23 cellular contexts compared by ENCODE assay signal in the genomic region with DNA sequence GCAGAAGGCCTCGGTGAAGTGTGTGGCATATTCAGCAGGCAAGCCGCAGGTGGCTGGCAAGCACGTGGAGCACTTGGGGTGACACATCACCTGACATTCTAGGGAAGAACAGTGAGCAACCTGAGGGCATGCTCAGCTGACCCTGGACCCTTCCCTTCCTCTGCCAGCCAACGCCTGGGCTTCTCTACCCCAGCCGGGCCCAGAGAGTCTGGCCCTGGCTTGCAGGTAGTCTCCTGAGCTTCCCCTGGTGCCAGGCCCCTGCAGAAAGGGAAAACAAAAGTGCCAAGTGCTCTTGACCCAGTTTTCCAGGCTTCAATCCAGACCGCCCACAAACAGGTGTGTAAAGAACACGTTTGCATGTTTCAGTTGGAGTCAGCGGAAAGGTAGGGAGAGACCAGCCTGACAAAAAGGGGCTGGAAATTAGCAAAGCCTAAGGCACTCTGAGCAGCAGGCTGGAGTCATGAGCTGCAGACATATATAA. TPM values are rescaled to one million over a fixed set of nuclear protein-coding genes. Genes with fewer than 3 reads are reported as not detected.
DNase-seq lines count a peak whose midpoint lies in the region; ATAC-seq, FAIRE-seq and TF ChIP-seq lines count a peak whose summit lies in the region.
"Had no signal": no experiment of that assay in that cellular context is flagged by ENCODE, and none has a peak within 500 bp of the region (broad histone marks: within the 10 kb centered on the region; RNA-seq: fewer than 3 reads in every experiment).

No MANE protein-coding gene starts in this region.

- intact Hi-C loops in kidney (cut with DNase I): no loop called here

- FAIRE-seq in kidney (lab: Jason Lieb, UNC): no peak
- FAIRE-seq: GM12878 had no signal

- no peak overlapping the region for H3K4me3 ChIP-seq in kidney (ENCODE audit: low read length in 2 of 2)
- no peak overlapping the region for H3K4me3 ChIP-seq in upper lobe of left lung
- H3K4me3 ChIP-seq: ascending aorta, GM12878, PC-9 had no signal

- H3K9ac ChIP-seq in kidney (ENCODE audit: low read length in 2 of 2): peak overlapping the region in 1 of 2 donors; percentile 15
- H3K9ac ChIP-seq: KMS-11, parathyroid adenoma had no signal

- POLR2A ChIA-PET in RWPE1 (lab: Yijun Ruan, JAX; ENCODE audit: low non-redundant PET): no interaction called here

- H3K27ac ChIP-seq in kidney (ENCODE audit: low read depth in 2 of 2, low read length in 2 of 2): peak overlapping the region; percentile 58 to 97
- peak overlapping the region; percentile 61 to 85 (median 73) for H3K27ac ChIP-seq in upper lobe of left lung
- no peak overlapping the region for H3K27ac ChIP-seq in RWPE1
- H3K27ac ChIP-seq: ascending aorta, KMS-11, parathyroid adenoma, PC-9 had no signal

- peaks cover 0 to 4% of the 10 kb centered on the region in 2 donors for H3K9me3 ChIP-seq in kidney (ENCODE audit: control insufficient read depth in 1 of 2, low read length in 2 of 2)
- H3K9me3 ChIP-seq in upper lobe of left lung: no peaks in the 10 kb centered on the region
- H3K9me3 ChIP-seq: ascending aorta had no signal

- no peak for TF ChIP-seq CTCF in kidney (IDR thresholded peaks at IDR 0.05; ENCODE audit: borderline replicate concordance, extremely low read depth, insufficient read depth)
- no peak for TF ChIP-seq CTCF in upper lobe of left lung (IDR thresholded peaks at IDR 0.05)
- TF ChIP-seq CTCF in RWPE1 (conservative IDR thresholded peaks at IDR 0.05; ENCODE audit: low read depth): no peak

- DNase-seq in NCI-H1092 treated with DMSO at 0.1 percent for 48 hours (lab: John Stamatoyannopoulos, UW) (peak; percentile 26), NCI-H2196 treated with DMSO at 0.1 percent for 48 hours (lab: John Stamatoyannopoulos, UW; ENCODE audit: unreplicated experiment) (peak; percentile 84), kidney (no peak), upper lobe of left lung (peak; percentile 40 to 80), NCI-H1436 treated with DMSO at 0.1 percent for 48 hours (lab: John Stamatoyannopoulos, UW) (no peak), RWPE1 (ENCODE audit: low spot score) (no peak)
- no peak for DNase-seq in activated T-cell treated with anti-CD3 and anti-CD28 coated beads, Interleukin-2, amount 50 U/mL, for 48 hours
- DNase-seq: activated CD4-positive, alpha-beta T cell treated with anti-CD3 and anti-CD28 coated beads for 1 hour; activated CD8-positive, alpha-beta memory T cell treated with anti-CD3 and anti-CD28 coated beads for 24 hours; activated naive CD4-positive, alpha-beta T cell treated with anti-CD3 and anti-CD28 coated beads, Interleukin-2, amount 50 U/mL, for 16 hours; activated T-cell treated with anti-CD3 and anti-CD28 coated beads, Interleukin-2, amount 50 U/mL, for 24 hours; CD4-positive, CD25-positive, alpha-beta regulatory T cell; central memory CD4-positive, alpha-beta T cell; HFFc6; left colon; NCI-H2081 treated with DMSO at 0.1 percent for 48 hours; nephron progenitor cell; PC-9; T-cell had no signal

- H3K27me3 ChIP-seq in upper lobe of left lung: no peaks in the 10 kb centered on the region
- H3K27me3 ChIP-seq: ascending aorta had no signal

- H3K4me1 ChIP-seq in kidney (ENCODE audit: control insufficient read depth in 1 of 2, insufficient read depth in 1 of 2, low read depth in 1 of 2, low read length in 2 of 2) (peaks cover 34 to 68% of the 10 kb centered on the region in 2 donors), upper lobe of left lung (peaks cover 14 to 44% (median 27%) of the 10 kb centered on the region in 4 donors)
- H3K4me1 ChIP-seq: ascending aorta had no signal

- peaks cover 0 to 12% of the 10 kb centered on the region in 2 donors for H3K36me3 ChIP-seq in kidney (ENCODE audit: control insufficient read depth in 1 of 2, insufficient read depth in 2 of 2, low read length in 2 of 2)
- peaks cover 0 to 4% (median 0%) of the 10 kb centered on the region in 4 donors for H3K36me3 ChIP-seq in upper lobe of left lung
- H3K36me3 ChIP-seq: ascending aorta had no signal

- TF ChIP-seq POLR2A in upper lobe of left lung (IDR thresholded peaks at IDR 0.05): peak in 1 of 4 donors; percentile 67

- CTCF ChIA-PET in RWPE1 (lab: Yijun Ruan, JAX): no interaction called here

- peak in 1 of 2 donors; percentile 74 for ATAC-seq in upper lobe of left lung (ENCODE audit: low FRiP score in 2 of 2)
- ATAC-seq: GM12878, left colon, T-cell had no signal

- 73 to 76% methylated on average over 6 to 8 of the region's 8 CpGs for WGBS in upper lobe of left lung, 2 donors

- peak in 1 of 4 donors; percentile 83 for TF ChIP-seq EP300 in upper lobe of left lung (IDR thresholded peaks at IDR 0.05)

RNA-seq across cellular contexts. Expression of gene PRKAB1, which starts 45.7 kb away (rescaled TPM):
- total RNA-seq in kidney: 165 TPM
- 79.9 TPM for polyA plus RNA-seq in kidney (ENCODE audit: insufficient read depth, low read depth, low replicate concordance)
- 10 to 100 TPM; 44.2 to 90.3 (median 62.9) TPM for total RNA-seq in upper lobe of left lung

Comparison
In these comparisons a context has a peak if more than half of its experiments do, and no peak if none do; other contexts are left out.
1. DNase-seq: peak in NCI-H1092 treated with DMSO at 0.1 percent for 48 hours (single experiment), NCI-H2196 treated with DMSO at 0.1 percent for 48 hours (single experiment) and upper lobe of left lung (2 of 2); none in kidney (single experiment), NCI-H1436 treated with DMSO at 0.1 percent for 48 hours (single experiment), activated T-cell treated with anti-CD3 and anti-CD28 coated beads, Interleukin-2, amount 50 U/mL, for 48 hours (0 of 2) and RWPE1 (single experiment).